ENCODE assay signal across 8 cellular contexts in genomic region chr7:116211006-116211912, GRCh38. TPM values are rescaled to one million over a fixed set of nuclear protein-coding genes. Genes with fewer than 3 reads are reported as not detected.
A peak's percentile ranks its signal among the peaks of the same experiment; 100 is the strongest.
DNase-seq lines count a peak whose midpoint lies in the region; ATAC-seq and TF ChIP-seq lines count a peak whose summit lies in the region.

No MANE protein-coding gene starts in this region.

- peak; percentile 85 to 88 for DNase-seq in NCI-H526 (lab: John Stamatoyannopoulos, UW)
- peak; percentile 79 for DNase-seq in activated CD4-positive, alpha-beta T cell treated with anti-CD3 and anti-CD28 coated beads, Interleukin-2, amount 50 U/mL, for 1 hour
- DNase-seq in mesenchymal stem cell = peak; percentile 93
- DNase-seq in stimulated activated CD8-positive, alpha-beta memory T cell treated with anti-CD3 and anti-CD28 coated beads, Interleukin-2, amount 100 ng/mL, for 1 hour (ENCODE audit: low read depth in 2 of 2) = peak; percentile 57 to 65

- H2BK5ac ChIP-seq in mesenchymal stem cell (ENCODE audit: low read depth, low read length, poor library complexity, severe bottlenecking) = peak overlapping the region; percentile 94

- no peak overlapping the region for H4K91ac ChIP-seq in mesenchymal stem cell (ENCODE audit: low read length)

- H3K27ac ChIP-seq in 22Rv1 = peak overlapping the region; percentile 89
- no peak overlapping the region for H3K27ac ChIP-seq in ectodermal cell (ENCODE audit: insufficient read depth, low read depth, low read length, poor library complexity, severe bottlenecking)
- H3K27ac ChIP-seq in mesenchymal stem cell (ENCODE audit: low read length, poor library complexity, severe bottlenecking) = peak overlapping the region; percentile 93

- TF ChIP-seq CTCF in 22Rv1 (IDR thresholded peaks at IDR 0.05) = no peak

- no peaks in the 10 kb centered on the region for H3K79me1 ChIP-seq in mesenchymal stem cell (replicated peaks; ENCODE audit: low read length, poor library complexity, severe bottlenecking)

- peak overlapping the region; percentile 86 to 97 for H3K4ac ChIP-seq in mesenchymal stem cell (ENCODE audit: low read depth in 1 of 2, low read length in 2 of 2)

- H3K27me3 ChIP-seq in ectodermal cell (ENCODE audit: control insufficient read depth, insufficient read depth, low read length, poor library complexity, severe bottlenecking) = peaks cover 46% of the 10 kb centered on the region
- no peaks in the 10 kb centered on the region for H3K27me3 ChIP-seq in mesenchymal stem cell (ENCODE audit: control insufficient read depth in 1 of 2, insufficient read depth in 1 of 2, low read length in 2 of 2)

- peak overlapping the region; percentile 71 for H3K4me2 ChIP-seq in mesenchymal stem cell (ENCODE audit: low read length, poor library complexity, severe bottlenecking)

- WGBS in ectodermal cell, 2 experiments = 5 to 6% methylated on average over 27 of the region's 27 CpGs
- WGBS in mesenchymal stem cell = 2% methylated on average over 26 of the region's 27 CpGs

- H2BK15ac ChIP-seq in mesenchymal stem cell (ENCODE audit: low read depth, poor library complexity, severe bottlenecking) = peak overlapping the region; percentile 100

- peak; percentile 59 for ATAC-seq in GM18519 (IDR thresholded peaks at IDR 0.05; ENCODE audit: low FRiP score, unreplicated experiment)
- ATAC-seq in HG03039 (IDR thresholded peaks at IDR 0.05; ENCODE audit: unreplicated experiment) = peak; percentile 68

- no peaks in the 10 kb centered on the region for H3K36me3 ChIP-seq in ectodermal cell (ENCODE audit: control insufficient read depth, insufficient read depth, low read length)
- H3K36me3 ChIP-seq in mesenchymal stem cell (ENCODE audit: control insufficient read depth in 1 of 2, insufficient read depth in 2 of 2, low read depth in 1 of 2, low read length in 2 of 2) = no peaks in the 10 kb centered on the region

- H2AK5ac ChIP-seq in mesenchymal stem cell (ENCODE audit: low read length, severe bottlenecking) = no peak overlapping the region

- H3K4me3 ChIP-seq in ectodermal cell (ENCODE audit: insufficient read depth, low read depth, low read length) (peak overlapping the region; percentile 64), mesenchymal stem cell (ENCODE audit: insufficient read depth in 1 of 2, low read depth in 1 of 2, low read length in 2 of 2) (peak overlapping the region; percentile 66 to 85)

- H2BK120ac ChIP-seq in mesenchymal stem cell (ENCODE audit: low read depth, low read length) = peak overlapping the region; percentile 97

- H3K9ac ChIP-seq in mesenchymal stem cell (ENCODE audit: low read length) = peak overlapping the region; percentile 88

- H3K14ac ChIP-seq in mesenchymal stem cell (ENCODE audit: low read length in 2 of 2) = peak overlapping the region in 1 of 2 experiments; percentile 76

- no peak overlapping the region for H4K8ac ChIP-seq in mesenchymal stem cell (ENCODE audit: low read length)

- H2BK12ac ChIP-seq in mesenchymal stem cell (ENCODE audit: low read length in 2 of 2) = peak overlapping the region in 1 of 2 experiments; percentile 89

- peaks cover 4% of the 10 kb centered on the region for H3K4me1 ChIP-seq in ectodermal cell (ENCODE audit: control insufficient read depth, insufficient read depth, low read length)
- peaks cover 3% of the 10 kb centered on the region for H3K4me1 ChIP-seq in mesenchymal stem cell (ENCODE audit: control insufficient read depth, insufficient read depth, low read depth, low read length)

- H3K9me3 ChIP-seq in ectodermal cell (ENCODE audit: control insufficient read depth, low read length) (no peaks in the 10 kb centered on the region), mesenchymal stem cell (ENCODE audit: control insufficient read depth, low read length) (no peaks in the 10 kb centered on the region)

- H3K18ac ChIP-seq in mesenchymal stem cell (ENCODE audit: low read depth in 1 of 2, low read length in 2 of 2) = peak overlapping the region; percentile 92 to 95

- no peak overlapping the region for H3K23ac ChIP-seq in mesenchymal stem cell (ENCODE audit: low read length in 2 of 2)

- H2AFZ ChIP-seq in mesenchymal stem cell (ENCODE audit: low read depth, low read length) = peak overlapping the region; percentile 61

RNA-seq across cellular contexts. Expression of gene TES, which starts 0.9 kb away (rescaled TPM):
- 3.8 TPM for polyA plus RNA-seq in ectodermal cell (2013, experiment 1 of 4)
- polyA plus RNA-seq in ectodermal cell (2013, experiment 2 of 4) = 3.2 TPM
- 4.6 TPM for polyA plus RNA-seq in ectodermal cell (2013, experiment 3 of 4)
- polyA plus RNA-seq in ectodermal cell (2013, experiment 4 of 4) = 4.3 TPM
- 47.6 TPM for polyA plus RNA-seq in mesenchymal stem cell (2013, experiment 1 of 2)
- 50.2 TPM for polyA plus RNA-seq in mesenchymal stem cell (2013, experiment 2 of 2)
